Comparison of ENCODE assay signal across 9 cellular contexts in genomic region chr3:170848294-170848917, GRCh38. TPM values are rescaled to one million over a fixed set of nuclear protein-coding genes. Genes with fewer than 3 reads are reported as not detected.
DNase-seq lines count a peak whose midpoint lies in the region; ATAC-seq and TF ChIP-seq lines count a peak whose summit lies in the region.
"Had no signal": no experiment of that assay in that cellular context is flagged by ENCODE, and none has a peak within 500 bp of the region (broad histone marks: within the 10 kb centered on the region; RNA-seq: fewer than 3 reads in every experiment).

No MANE protein-coding gene starts in this region.

- H3K4me2 ChIP-seq in SK-N-SH = no peak overlapping the region

- no peaks in the 10 kb centered on the region for H3K79me2 ChIP-seq in SK-N-SH (ENCODE audit: insufficient read depth)

- H4K20me1 ChIP-seq in SK-N-SH (ENCODE audit: insufficient read depth) = no peaks in the 10 kb centered on the region

- POLR2A ChIA-PET in GM10248 (lab: Yijun Ruan, JAX) = no interaction called here
- POLR2A ChIA-PET in SK-N-SH (lab: Yijun Ruan, JAX) = interaction anchor here (0.9 kb wide), 1 partner anchor 21 kb away, joined by 3 read pairs; the partner anchor contains the start of gene RPL22L1

- peak; percentile 62 for TF ChIP-seq RAD21 in SK-N-SH (IDR thresholded peaks at IDR 0.05; ENCODE audit: low read length)

- H3K4me1 ChIP-seq in SK-N-SH (ENCODE audit: control insufficient read depth in 1 of 2, insufficient read depth in 2 of 2, low read depth in 1 of 2, low read length in 1 of 2) = no peaks in the 10 kb centered on the region
- H3K4me1 ChIP-seq: testis had no signal

- CTCF ChIA-PET in GM10248 (lab: Yijun Ruan, JAX) = interaction anchor here (0.8 to 1.6 kb wide), 14 partner anchors 9 to 1084 kb away, joined by 3 to 7 read pairs (median 4); partner anchors contain the start of genes EIF5A2 and TERC
- CTCF ChIA-PET in SK-N-SH (lab: Yijun Ruan, JAX) = interaction anchor here (0.6 to 3.3 kb wide), 26 partner anchors 8 to 659 kb away, joined by 3 to 27 read pairs (median 3); no protein-coding TSS in a partner anchor

- ATAC-seq in HG03139 (IDR thresholded peaks at IDR 0.05; ENCODE audit: unreplicated experiment) = no peak
- ATAC-seq in GM21515 (IDR thresholded peaks at IDR 0.05; ENCODE audit: unreplicated experiment) = no peak

- TF ChIP-seq CTCF in AG09309 (IDR thresholded peaks at IDR 0.05; ENCODE audit: control insufficient read depth, insufficient read depth, low read depth, low read length, missing control alignments) = peak; percentile 21
- TF ChIP-seq CTCF in GM10248 (IDR thresholded peaks at IDR 0.05; ENCODE audit: control extremely low read depth, extremely low read depth, low read depth, missing control alignments) = peak; percentile 24
- peak; percentile 73 for TF ChIP-seq CTCF in SK-N-SH (IDR thresholded peaks at IDR 0.05)

- no peak for TF ChIP-seq EP300 in SK-N-SH (IDR thresholded peaks at IDR 0.05; ENCODE audit: borderline replicate concordance in 1 of 2, low read depth in 1 of 2, low read length in 1 of 2)

- H3K9me2 ChIP-seq in SK-N-SH = no peaks in the 10 kb centered on the region

- H3K4me3 ChIP-seq in AG09309 (ENCODE audit: control insufficient read depth, low read depth, low read length) (no peak overlapping the region), SK-N-SH (ENCODE audit: low read depth in 2 of 2, low read length in 1 of 2) (no peak overlapping the region)
- H3K4me3 ChIP-seq: testis had no signal

- H3K27me3 ChIP-seq in SK-N-SH (ENCODE audit: insufficient read depth) = no peaks in the 10 kb centered on the region
- H3K27me3 ChIP-seq: testis had no signal

- no peaks in the 10 kb centered on the region for H3F3A ChIP-seq in SK-N-SH (replicated peaks; ENCODE audit: insufficient read depth)

- DNase-seq in AG09309 (ENCODE audit: low read depth) = no peak
- no peak for DNase-seq in GM10248 (ENCODE audit: extremely low spot score)
- DNase-seq in SK-N-SH = peak; percentile 7
- peak; percentile 32 for DNase-seq in iris pigment epithelial cell (ENCODE audit: low read depth)
- no peak for DNase-seq in LoVo (ENCODE audit: low spot score)
- no peak for DNase-seq in GM19240 (ENCODE audit: insufficient read length, low spot score)
- DNase-seq: testis had no signal

- H3K36me3 ChIP-seq in SK-N-SH (replicated peaks in 1 of 2; ENCODE audit: control insufficient read depth in 1 of 2, insufficient read depth in 2 of 2, low read length in 1 of 2) = no peaks in the 10 kb centered on the region

- no peak overlapping the region; the same call in 1 of the 2 replicates for H3K9ac ChIP-seq in SK-N-SH

- peak overlapping the region; percentile 64; the same call in 1 of the 2 replicates for H2AFZ ChIP-seq in SK-N-SH (ENCODE audit: low read depth)

- H3K9me3 ChIP-seq in SK-N-SH = no peaks in the 10 kb centered on the region
- H3K9me3 ChIP-seq: testis had no signal

- H3K27ac ChIP-seq in SK-N-SH (ENCODE audit: low read depth in 2 of 2, low read length in 1 of 2) = no peak overlapping the region
- H3K27ac ChIP-seq: testis had no signal

- 94% methylated on average over 2 of the region's 2 CpGs for WGBS in SK-N-SH (ENCODE audit: low lambda C conversion rate)

TF ChIP-seq in SK-N-SH, 30 proteins besides CTCF, POLR2A, EP300 and RAD21:
- TF ChIP-seq ZBTB33 (IDR thresholded peaks at IDR 0.05; ENCODE audit: borderline replicate concordance, low read depth) = no peak
- no peak for TF ChIP-seq EZH2phosphoT487 (IDR thresholded peaks at IDR 0.05; ENCODE audit: borderline replicate concordance, low read depth)
- TF ChIP-seq SMC3 (IDR thresholded peaks at IDR 0.05; ENCODE audit: low read depth, low read length) = 0 out of 2 replicates have a peak, but pooled peaks have one; percentile 21
- TF ChIP-seq FOXJ3 (CRISPR knock-in tag; IDR thresholded peaks at IDR 0.05) = no peak
- TF ChIP-seq IRF3 (IDR thresholded peaks at IDR 0.05; ENCODE audit: low read depth, low read length) = no peak
- TF ChIP-seq RFX5 (IDR thresholded peaks at IDR 0.05; ENCODE audit: low read length) = no peak
- no peak for TF ChIP-seq TCF12 (IDR thresholded peaks at IDR 0.05)
- no peak for TF ChIP-seq PBX3 (IDR thresholded peaks at IDR 0.05)
TF ChIP-seq in SK-N-SH: peak in this region for 1.

RNA-seq across cellular contexts. Expression of gene RPL22L1, which starts 21.6 kb away (rescaled TPM):
- 80.9 and 138 TPM in 2 replicates for polyA plus RNA-seq in SK-N-SH (2012; rRNA removed)
- 156 and 256 TPM in 2 replicates for polyA plus RNA-seq in SK-N-SH (2012; cell fraction: cytosol; rRNA removed)
- polyA plus RNA-seq in SK-N-SH (2012; cell fraction: nucleus; rRNA removed) = 21.1 and 39.6 TPM in 2 replicates

Comparison
In these comparisons a context has a peak if more than half of its experiments do, and no peak if none do; other contexts are left out.
1. DNase-seq: peak in SK-N-SH (single experiment) and iris pigment epithelial cell (single experiment); none in AG09309 (single experiment), GM10248 (single experiment), LoVo (single experiment) and GM19240 (single experiment).
2. CTCF ChIP-seq: peak in every context shown above with its lines; median percentile 73 in SK-N-SH; 24 in GM10248; 21 in AG09309.